Comparison of ENCODE assay signal across 1 cellular context in the genomic region with DNA sequence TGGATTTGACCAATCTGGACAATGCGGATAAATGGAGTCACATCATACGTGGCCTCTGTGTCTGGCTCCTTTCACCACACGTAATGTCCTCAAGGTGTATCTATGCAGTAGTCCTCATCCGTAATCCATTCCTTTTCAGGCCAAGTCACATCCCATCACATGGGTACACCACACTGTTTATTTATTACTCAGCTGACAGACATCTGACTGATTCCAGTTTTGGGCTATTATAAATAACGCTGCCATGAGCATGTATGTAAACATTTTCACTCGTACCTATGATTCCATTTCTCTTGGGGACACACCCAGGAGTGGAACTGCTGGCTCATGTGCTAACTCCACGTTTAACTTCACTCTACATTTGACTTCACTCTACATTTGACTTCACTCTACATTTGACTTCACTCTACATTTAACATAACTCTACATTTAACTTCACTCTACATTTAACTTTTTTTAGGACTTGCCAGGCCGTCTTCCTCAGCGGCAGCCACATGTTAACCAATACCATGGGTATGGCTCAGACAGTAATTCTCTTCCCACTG.
TF ChIP-seq lines count a peak whose summit lies in the region.

No MANE protein-coding gene starts in this region.

TF ChIP-seq in HepG2, 621 proteins besides CTCF, POLR2A, EP300 and RAD21:
- TF ChIP-seq ZNF451 (CRISPR knock-in tag; IDR thresholded peaks at IDR 0.05) (no peak), ZNF232 (CRISPR knock-in tag; IDR thresholded peaks at IDR 0.05; ENCODE audit: borderline replicate concordance) (peak; percentile 99)
